In the genomic region with DNA sequence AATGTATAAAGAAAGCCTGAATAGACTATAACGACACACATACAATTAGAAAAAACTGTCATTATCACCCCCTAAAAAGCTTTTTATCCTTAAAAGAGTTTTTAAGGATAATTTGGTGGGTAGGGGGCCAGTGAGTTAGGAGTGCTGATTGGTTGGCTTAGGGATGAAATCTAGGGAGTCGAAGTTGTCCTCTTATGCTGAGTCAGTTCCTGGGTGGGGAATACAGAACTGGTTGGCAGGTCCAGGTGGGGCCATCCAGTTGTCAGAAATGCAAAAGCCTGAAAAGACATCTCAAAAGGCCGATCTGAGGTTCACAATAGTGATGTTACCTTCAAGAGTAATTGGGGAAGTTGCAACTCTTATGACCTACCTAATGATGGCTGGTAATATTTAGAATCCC, we compare ENCODE assay signal across 22 cellular contexts. TPM values are rescaled to one million over a fixed set of nuclear protein-coding genes. Genes with fewer than 3 reads are reported as not detected.
DNase-seq lines count a peak whose midpoint lies in the region; ATAC-seq, FAIRE-seq and TF ChIP-seq lines count a peak whose summit lies in the region.
"Had no signal": no experiment of that assay in that cellular context is flagged by ENCODE, and none has a peak within 500 bp of the region (broad histone marks: within the 10 kb centered on the region; RNA-seq: fewer than 3 reads in every experiment).

No MANE protein-coding gene starts in this region.

- H3K9me3 ChIP-seq in A549 (no peaks in the 10 kb centered on the region), Karpas-422 (ENCODE audit: low read length) (no peaks in the 10 kb centered on the region), prostate gland (no peaks in the 10 kb centered on the region), endodermal cell (ENCODE audit: control insufficient read depth, low read length) (peaks cover 13% of the 10 kb centered on the region)
- H3K9me3 ChIP-seq: SJCRH30 had no signal

- DNase-seq in A549 (ENCODE audit: low read depth in 1 of 2, low spot score in 1 of 2) = no peak
- DNase-seq in Karpas-422 = peak; percentile 62
- no peak for DNase-seq in central memory CD8-positive, alpha-beta T cell (ENCODE audit: low spot score in 2 of 2)
- DNase-seq in prostate gland (ENCODE audit: low spot score) = no peak
- DNase-seq in DMS153 (lab: John Stamatoyannopoulos, UW) = no peak
- DNase-seq in endodermal cell = no peak
- DNase-seq in UCSD-AML1 (lab: John Stamatoyannopoulos, UW; ENCODE audit: unreplicated experiment) = no peak
- DNase-seq in occipital lobe (lab: John Stamatoyannopoulos, UW) = no peak
- DNase-seq: C1 segment of cervical spinal cord; Calu3; CD8-positive, alpha-beta memory T cell; GDM1; Kasumi-1; NCI-H1694; NCI-H2081 treated with DMSO at 0.1 percent for 48 hours; NCI-H2171 treated with DMSO at 0.1 percent for 48 hours; NCI-H524 treated with DMSO at 0.1 percent for 48 hours; OCI-M1; SJCRH30 had no signal

- H3K27ac ChIP-seq in A549 = no peak overlapping the region
- H3K27ac ChIP-seq in Karpas-422 (ENCODE audit: low read length) = peak overlapping the region; percentile 83
- H3K27ac ChIP-seq in prostate gland = peak overlapping the region; percentile 1 to 24
- no peak overlapping the region for H3K27ac ChIP-seq in endodermal cell (ENCODE audit: low read depth, low read length)
- H3K27ac ChIP-seq: SJCRH30 had no signal

- no peak for ATAC-seq in A549
- no peak for ATAC-seq in central memory CD8-positive, alpha-beta T cell (replicated peaks; ENCODE audit: extremely low read depth, poor library complexity, severe bottlenecking)

- peaks cover 95% of the 10 kb centered on the region for H3K79me2 ChIP-seq in Karpas-422 (ENCODE audit: low read length)

- CTCF ChIA-PET in A549 (lab: Yijun Ruan, JAX) = interaction anchor here (0.6 to 1.9 kb wide), 3 partner anchors 10 to 37 kb away, joined by 3 to 7 read pairs (median 3); no protein-coding TSS in a partner anchor

- H3K27me3 Mint-ChIP-seq in central memory CD8-positive, alpha-beta T cell = no peaks in the 10 kb centered on the region
- no peaks in the 10 kb centered on the region for H3K27me3 Mint-ChIP-seq in endodermal cell (ENCODE audit: insufficient read depth)
- H3K27me3 Mint-ChIP-seq: CD8-positive, alpha-beta memory T cell; IgD-negative memory B cell had no signal

- H3K4me3 Mint-ChIP-seq in central memory CD8-positive, alpha-beta T cell = no peak overlapping the region
- no peak overlapping the region for H3K4me3 Mint-ChIP-seq in endodermal cell
- H3K4me3 Mint-ChIP-seq: CD8-positive, alpha-beta memory T cell; IgD-negative memory B cell had no signal

- 79% methylated on average over 3 of the region's 3 CpGs for WGBS in A549 (ENCODE audit: missing lambda C conversion rate)
- WGBS in prostate gland = 65% methylated on average over 3 of the region's 3 CpGs
- WGBS in endodermal cell (ENCODE audit: insufficient coverage in 1 of 2, insufficient read length in 1 of 2), 2 experiments = 92 to 98% methylated on average over 2 of the region's 3 CpGs

- H3K4me1 Mint-ChIP-seq in central memory CD8-positive, alpha-beta T cell = peaks cover 32% of the 10 kb centered on the region
- peaks cover 18% of the 10 kb centered on the region for H3K4me1 Mint-ChIP-seq in endodermal cell

- H3K36me3 ChIP-seq in Karpas-422 (ENCODE audit: insufficient read depth, low read length) (0 out of 2 replicates have a peak, but pooled peaks cover 6% of the 10 kb centered on the region), prostate gland (no peaks in the 10 kb centered on the region), endodermal cell (ENCODE audit: control insufficient read depth, insufficient read depth, low read length) (peaks cover 17% of the 10 kb centered on the region)
- H3K36me3 ChIP-seq: SJCRH30 had no signal

- no peak for TF ChIP-seq POLR2A in A549 (IDR thresholded peaks at IDR 0.05; ENCODE audit: low read length)
- no peak for TF ChIP-seq POLR2A in prostate gland (IDR thresholded peaks at IDR 0.05)

- intact Hi-C loops in prostate gland (cut with DNase I) = no loop called here

- no peaks in the 10 kb centered on the region for H3K9me2 ChIP-seq in Karpas-422 (replicated peaks; ENCODE audit: insufficient read depth, low read length)

- no peak overlapping the region for H3K9ac ChIP-seq in Karpas-422 (ENCODE audit: low read length)
- H3K9ac ChIP-seq in endodermal cell (ENCODE audit: extremely low read depth, low read length, poor library complexity, severe bottlenecking) = no peak overlapping the region

- peaks cover 5% of the 10 kb centered on the region for H3K36me3 Mint-ChIP-seq in central memory CD8-positive, alpha-beta T cell (ENCODE audit: insufficient read depth)
- peaks cover 36% of the 10 kb centered on the region for H3K36me3 Mint-ChIP-seq in endodermal cell (ENCODE audit: low read depth)
- H3K36me3 Mint-ChIP-seq: IgD-negative memory B cell had no signal

- H3K4me1 ChIP-seq in A549 (peaks cover 41% of the 10 kb centered on the region; the same call in 2 of the 3 replicates), Karpas-422 (ENCODE audit: low read length) (peaks cover 73% of the 10 kb centered on the region), prostate gland (replicated peaks) (peaks cover 4% of the 10 kb centered on the region), endodermal cell (ENCODE audit: control insufficient read depth, insufficient read depth, low read length) (peaks cover 2% of the 10 kb centered on the region)
- H3K4me1 ChIP-seq: SJCRH30 had no signal

- no peaks in the 10 kb centered on the region for H3K9me3 Mint-ChIP-seq in central memory CD8-positive, alpha-beta T cell
- H3K9me3 Mint-ChIP-seq in endodermal cell = peaks cover 13% of the 10 kb centered on the region
- H3K9me3 Mint-ChIP-seq: CD8-positive, alpha-beta memory T cell; IgD-negative memory B cell had no signal

- peak overlapping the region; percentile 44 for H3K27ac Mint-ChIP-seq in central memory CD8-positive, alpha-beta T cell (ENCODE audit: low read depth)
- no peak overlapping the region for H3K27ac Mint-ChIP-seq in endodermal cell

- H2AFZ ChIP-seq in Karpas-422 (ENCODE audit: low read length) = no peak overlapping the region

- TF ChIP-seq CTCF in A549 (IDR thresholded peaks at IDR 0.05) (no peak), prostate gland (IDR thresholded peaks at IDR 0.05) (no peak), endodermal cell (conservative IDR thresholded peaks at IDR 0.05) (no peak)

- H3K27me3 ChIP-seq in Karpas-422 (ENCODE audit: low read length) (no peaks in the 10 kb centered on the region), prostate gland (replicated peaks; ENCODE audit: insufficient read depth) (no peaks in the 10 kb centered on the region), endodermal cell (ENCODE audit: control insufficient read depth, insufficient read depth, low read length, poor library complexity, severe bottlenecking) (no peaks in the 10 kb centered on the region)
- H3K27me3 ChIP-seq: SJCRH30 had no signal

- H3K4me3 ChIP-seq in A549 (no peak overlapping the region), Karpas-422 (ENCODE audit: low read length) (no peak overlapping the region), prostate gland (no peak overlapping the region), endodermal cell (ENCODE audit: low read length) (no peak overlapping the region)
- H3K4me3 ChIP-seq: SJCRH30 had no signal

- POLR2A ChIA-PET in A549 (lab: Yijun Ruan, JAX) = interaction anchor here (2.0 kb wide), 1 partner anchor 14 kb away, joined by 14 read pairs; a partner anchor contains a TSS

- no peak for TF ChIP-seq EP300 in A549 (IDR thresholded peaks at IDR 0.05)

- 0 out of 2 replicates have a peak, but pooled peaks cover 5% of the 10 kb centered on the region for H4K20me1 ChIP-seq in Karpas-422 (ENCODE audit: insufficient read depth, low read depth, low read length)

- TF ChIP-seq RAD21 in A549 (conservative IDR thresholded peaks at IDR 0.05 in 1 of 2, IDR thresholded peaks at IDR 0.05 in 1 of 2) = no peak

- no peak overlapping the region for H3K4me2 ChIP-seq in A549
- H3K4me2 ChIP-seq in Karpas-422 (ENCODE audit: low read depth, low read length, poor library complexity, severe bottlenecking) = peak overlapping the region; percentile 35

- no peak for FAIRE-seq in A549 (lab: Jason Lieb, UNC)
- FAIRE-seq: H1, RCC 7860 had no signal

TF ChIP-seq in A549, 52 proteins besides CTCF, POLR2A, EP300 and RAD21:
- TF ChIP-seq MAFK (IDR thresholded peaks at IDR 0.05; ENCODE audit: partially characterized antibody) (peak; percentile 20), GATA3 (IDR thresholded peaks at IDR 0.05; ENCODE audit: borderline replicate concordance) (no peak)

RNA-seq across cellular contexts. Expression of a gene that starts 13.6 kb away (rescaled TPM):
- polyA plus RNA-seq in A549 (2011; rRNA removed) (18.1 and 19.8 TPM in 2 replicates), A549 (2017; fragmentation: RNase III; extraction: RNeasy Plus Mini Kit Qiagen cat#74134 plus additional on column Dnase treatment) (10.7 to 12.4 TPM (median 11.7 TPM) in 3 replicates)
- 6.7 and 8.8 TPM in 2 replicates for polyA plus RNA-seq in A549 (2012; cell fraction: cytosol; rRNA removed)
- 12.0 and 15.5 TPM in 2 replicates for polyA plus RNA-seq in A549 (2012; cell fraction: nucleus; rRNA removed)
- 26.7 and 29.1 TPM in 2 replicates for polyA minus RNA-seq in A549 (2011; rRNA and poly(A)+ RNA removed)
- total RNA-seq in Karpas-422 (2014; rRNA removed; shearing (Covaris generic); ENCODE audit: low replicate concordance) = 24.6 and 31.3 TPM in 2 replicates
- total RNA-seq in prostate gland (10 to 100 TPM; 17.8 to 26.6 TPM), endodermal cell (10 to 100 TPM; 12.5 to 19.4 TPM), occipital lobe (22.5 TPM)
- 26.2 TPM for polyA plus RNA-seq in endodermal cell (2013, experiment 1 of 2)
- polyA plus RNA-seq in endodermal cell (2013, experiment 2 of 2) = 25.8 TPM

RNA-seq across cellular contexts. Expression of a gene that starts 29.1 kb away (rescaled TPM):
- polyA plus RNA-seq in A549 (2011; rRNA removed) (111 and 132 TPM in 2 replicates), A549 (2017; fragmentation: RNase III; extraction: RNeasy Plus Mini Kit Qiagen cat#74134 plus additional on column Dnase treatment) (144 to 159 TPM (median 146 TPM) in 3 replicates)
- 257 and 266 TPM in 2 replicates for polyA plus RNA-seq in A549 (2012; cell fraction: cytosol; rRNA removed)
- 262 and 287 TPM in 2 replicates for polyA plus RNA-seq in A549 (2012; cell fraction: nucleus; rRNA removed)
- polyA minus RNA-seq in A549 (2011; rRNA and poly(A)+ RNA removed) = 139 and 145 TPM in 2 replicates
- 234 and 345 TPM in 2 replicates for total RNA-seq in Karpas-422 (2014; rRNA removed; shearing (Covaris generic); ENCODE audit: low replicate concordance)
- total RNA-seq in prostate gland (100 to 1,000 TPM; 191 to 275 TPM), endodermal cell (100 to 1,000 TPM; 105 to 128 TPM), occipital lobe (61.6 TPM)
- polyA plus RNA-seq in endodermal cell (2013, experiment 1 of 2) = 105 TPM
- 92.7 TPM for polyA plus RNA-seq in endodermal cell (2013, experiment 2 of 2)

RNA-seq across cellular contexts. Expression of a gene that starts 34.1 kb away (rescaled TPM):
- polyA plus RNA-seq in A549 (2011; rRNA removed) (47.2 and 49.8 TPM in 2 replicates), A549 (2017; fragmentation: RNase III; extraction: RNeasy Plus Mini Kit Qiagen cat#74134 plus additional on column Dnase treatment) (39.0 to 48.6 TPM (median 41.9 TPM) in 3 replicates)
- polyA plus RNA-seq in A549 (2012; cell fraction: cytosol; rRNA removed) = 37.6 and 38.4 TPM in 2 replicates
- 12.5 and 13.4 TPM in 2 replicates for polyA plus RNA-seq in A549 (2012; cell fraction: nucleus; rRNA removed)
- 28.3 and 29.1 TPM in 2 replicates for polyA minus RNA-seq in A549 (2011; rRNA and poly(A)+ RNA removed)
- total RNA-seq in Karpas-422 (2014; rRNA removed; shearing (Covaris generic); ENCODE audit: low replicate concordance) = 39.8 and 46.9 TPM in 2 replicates
- total RNA-seq in prostate gland (10 to 100 TPM; 20.7 to 21.0 TPM), endodermal cell (10 to 100 TPM; 23.5 to 25.2 TPM), occipital lobe (46.0 TPM)
- polyA plus RNA-seq in endodermal cell (2013, experiment 1 of 2) = 22.3 TPM
- 21.5 TPM for polyA plus RNA-seq in endodermal cell (2013, experiment 2 of 2)

Comparison
In these comparisons a context has a peak if more than half of its experiments do, and no peak if none do; other contexts are left out.
1. H3K27ac ChIP-seq: peak in Karpas-422 (single experiment) and prostate gland (2 of 2); none in A549 (0 of 2) and endodermal cell (single experiment).